ENCODE assay signal across 1 cellular context in the genomic region with DNA sequence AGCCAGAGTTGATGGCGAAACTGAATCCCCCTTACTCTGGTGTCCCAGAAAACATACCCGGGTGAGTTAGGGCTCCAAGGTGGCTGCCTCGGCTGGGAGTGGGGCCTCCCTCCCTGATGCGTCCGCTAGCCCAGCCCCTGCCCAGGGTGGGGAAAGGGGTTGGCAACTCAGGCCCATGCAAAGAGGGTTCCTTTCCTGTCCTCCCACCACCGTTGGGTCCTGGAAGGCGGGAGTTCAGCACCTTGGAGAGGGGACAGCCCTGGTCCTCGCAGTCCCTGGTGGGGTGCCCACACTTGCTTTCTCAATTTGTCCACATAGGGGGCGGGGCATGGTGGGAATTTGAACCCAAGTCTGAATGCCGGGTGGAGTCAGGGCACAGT.
TF ChIP-seq lines count a peak whose summit lies in the region.

No MANE protein-coding gene starts in this region.

TF ChIP-seq in HCT116, 20 proteins besides CTCF, POLR2A, EP300 and RAD21 (continued from another document):
- TF ChIP-seq YY1 (IDR thresholded peaks at IDR 0.05; ENCODE audit: extremely low read depth, insufficient replicate concordance, low read depth, low read length) (no peak), JUND (IDR thresholded peaks at IDR 0.05) (no peak), CEBPB (IDR thresholded peaks at IDR 0.05; ENCODE audit: low read depth) (no peak)
